10 cellular contexts compared by ENCODE assay signal in the genomic region with DNA sequence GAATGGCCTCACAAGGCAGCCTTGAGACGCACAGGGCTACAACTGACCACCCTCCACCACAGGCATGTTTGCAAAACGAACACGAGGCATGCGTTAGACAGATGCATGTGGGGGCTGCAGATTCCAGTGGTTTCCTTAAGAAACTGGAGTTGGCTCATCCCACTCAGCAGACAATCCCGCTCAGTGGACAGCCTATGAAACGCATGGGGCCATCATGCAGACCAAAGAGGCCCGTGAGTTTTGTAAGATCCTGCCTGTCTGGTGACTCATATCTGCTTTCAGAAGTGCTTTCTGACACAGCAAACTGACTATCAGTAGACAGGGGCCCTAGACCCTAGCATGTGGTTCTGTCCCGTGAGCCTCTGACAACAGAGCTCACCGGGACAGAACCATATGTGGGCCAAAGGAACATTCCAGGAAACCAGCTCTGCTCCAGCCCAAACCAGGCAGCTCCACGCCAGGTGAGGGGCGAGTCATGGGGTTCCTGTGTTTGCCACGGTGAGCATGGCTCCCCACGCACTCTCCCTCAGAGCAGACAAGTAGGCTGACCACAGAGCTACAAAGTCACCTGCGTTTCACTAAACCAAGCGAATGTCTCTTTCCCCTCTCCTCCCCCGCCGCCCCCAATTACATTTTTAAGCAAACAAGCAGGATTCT.
A peak's percentile ranks its signal among the peaks of the same experiment; 100 is the strongest.
DNase-seq lines count a peak whose midpoint lies in the region; TF ChIP-seq lines count a peak whose summit lies in the region.
"Had no signal": no experiment of that assay in that cellular context is flagged by ENCODE, and none has a peak within 500 bp of the region (broad histone marks: within the 10 kb centered on the region; RNA-seq: fewer than 3 reads in every experiment).

No MANE protein-coding gene starts in this region.

- peaks cover 2% of the 10 kb centered on the region for H3K36me3 Mint-ChIP-seq in chondrocyte (ENCODE audit: low read depth)

- DNase-seq in stimulated activated CD4-positive, alpha-beta T cell treated with anti-CD3 and anti-CD28 coated beads, Interleukin-1b, Interleukin-23, amount 100 ng/mL, for 48 hours = peak; percentile 8
- DNase-seq in stimulated activated CD4-positive, alpha-beta T cell treated with anti-CD3 and anti-CD28 coated beads, Interleukin-12 subunit alpha, Interleukin-12 subunit beta, amount 100 ng/mL, for 4 hours = no peak
- DNase-seq in SIG-M5 treated with dmso at 0.1 percent for 504 hours (lab: John Stamatoyannopoulos, UW; ENCODE audit: unreplicated experiment) = peak; percentile 93
- DNase-seq in fibroblast of pulmonary artery (ENCODE audit: low read depth) = peak; percentile 91
- DNase-seq in RPMI8226 = no peak
- no peak for DNase-seq in NCI-H2029 treated with DMSO at 0.1 percent for 48 hours (lab: John Stamatoyannopoulos, UW)
- DNase-seq in chondrocyte (ENCODE audit: low spot score) = no peak
- no peak for DNase-seq in NCI-H187 treated with DMSO at 0.1 percent for 48 hours (lab: John Stamatoyannopoulos, UW)
- DNase-seq: DND-41, NCI-H1417 had no signal

- no peaks in the 10 kb centered on the region for H3K27me3 Mint-ChIP-seq in chondrocyte (ENCODE audit: low read depth)

- no peak overlapping the region for H3K27ac Mint-ChIP-seq in chondrocyte (ENCODE audit: unreplicated experiment)

- TF ChIP-seq CTCF in fibroblast of pulmonary artery (IDR thresholded peaks at IDR 0.05; ENCODE audit: low read length, missing control alignments) (no peak), chondrocyte (IDR thresholded peaks at IDR 0.05) (no peak)

- H3K4me1 Mint-ChIP-seq in chondrocyte (ENCODE audit: low read depth) = peaks cover 3% of the 10 kb centered on the region

- no peaks in the 10 kb centered on the region for H3K9me3 Mint-ChIP-seq in chondrocyte (ENCODE audit: low read depth)

- no peak overlapping the region for H3K4me3 Mint-ChIP-seq in chondrocyte (ENCODE audit: unreplicated experiment)

- no peak overlapping the region for H3K4me3 ChIP-seq in fibroblast of pulmonary artery (replicated peaks; ENCODE audit: low read depth, low read length)

Comparison
In these comparisons a context has a peak if more than half of its experiments do, and no peak if none do; other contexts are left out.
1. DNase-seq: peak in stimulated activated CD4-positive, alpha-beta T cell treated with anti-CD3 and anti-CD28 coated beads, Interleukin-1b, Interleukin-23, amount 100 ng/mL, for 48 hours (single experiment), SIG-M5 treated with dmso at 0.1 percent for 504 hours (single experiment) and fibroblast of pulmonary artery (single experiment); none in stimulated activated CD4-positive, alpha-beta T cell treated with anti-CD3 and anti-CD28 coated beads, Interleukin-12 subunit alpha, Interleukin-12 subunit beta, amount 100 ng/mL, for 4 hours (single experiment), RPMI8226 (single experiment), NCI-H2029 treated with DMSO at 0.1 percent for 48 hours (single experiment), chondrocyte (single experiment) and NCI-H187 treated with DMSO at 0.1 percent for 48 hours (single experiment).